Comparison of ENCODE assay signal across 22 cellular contexts in the genomic region with DNA sequence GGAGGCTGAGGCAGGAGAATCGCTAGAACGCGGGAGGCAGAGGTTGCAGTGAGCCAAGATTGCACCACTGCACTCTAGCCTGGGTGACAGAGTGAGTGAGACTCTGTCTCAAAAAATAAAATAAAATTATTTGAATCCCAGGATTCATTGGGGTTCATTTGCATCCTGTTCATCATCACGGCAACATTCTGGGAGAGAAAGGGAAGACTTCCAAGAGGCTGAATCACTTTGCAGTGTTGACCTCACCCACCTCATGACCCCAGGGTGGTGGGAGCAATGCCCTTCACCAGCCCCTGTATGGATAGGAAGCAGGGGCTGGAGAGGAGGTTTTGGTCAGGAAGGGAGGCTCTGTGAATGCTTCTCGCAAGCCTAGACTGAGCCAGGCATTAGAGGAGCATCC.
DNase-seq lines count a peak whose midpoint lies in the region; ATAC-seq, FAIRE-seq and TF ChIP-seq lines count a peak whose summit lies in the region.
"Had no signal": no experiment of that assay in that cellular context is flagged by ENCODE, and none has a peak within 500 bp of the region (broad histone marks: within the 10 kb centered on the region; RNA-seq: fewer than 3 reads in every experiment).

No MANE protein-coding gene starts in this region.

- DNase-seq in EL (peak; percentile 9), IMR-90 (no peak), H1 (ENCODE audit: low read depth in 1 of 2, low spot score in 2 of 2) (no peak), smooth muscle cell (lab: John Stamatoyannopoulos, UW; ENCODE audit: unreplicated experiment) (no peak), NOMO-1 treated with DMSO at 0.1 percent for 48 hours (lab: John Stamatoyannopoulos, UW; ENCODE audit: unreplicated experiment) (no peak), brain microvascular endothelial cell (no peak)
- no peak for DNase-seq in activated CD4-positive, alpha-beta T cell treated with anti-CD3 and anti-CD28 coated beads for 1 hour
- DNase-seq: AML-193; CD8-positive, alpha-beta memory T cell; DMS53; MV-4-11; NCI-H1105 treated with DMSO at 0.1 percent for 48 hours; NCI-H2029 treated with DMSO at 0.1 percent for 48 hours; NCI-H524; NCI-H774; NK-92 treated with Interleukin-12 subunit alpha and Interleukin-12 subunit beta, amount 100 ng/mL, for 24 hours; SJCRH30 had no signal

- H3K9me1 ChIP-seq in IMR-90 (ENCODE audit: insufficient read depth, low read length): peaks cover 42% of the 10 kb centered on the region

- H3F3A ChIP-seq in smooth muscle cell (ENCODE audit: low read depth): peaks cover 6% of the 10 kb centered on the region

- H2BK15ac ChIP-seq in IMR-90 (ENCODE audit: low read depth, low read length) (no peak overlapping the region), H1 (ENCODE audit: low read length) (no peak overlapping the region)

- H3K23ac ChIP-seq in IMR-90 (ENCODE audit: low read depth, low read length): no peak overlapping the region
- no peak overlapping the region for H3K23ac ChIP-seq in H1 (ENCODE audit: insufficient read length)

- intact Hi-C loops in IMR-90 (cut with micrococcal nuclease): no loop called here

- H3K4me2 ChIP-seq in IMR-90 (ENCODE audit: low read depth, low read length) (no peak overlapping the region), H1 (ENCODE audit: insufficient read depth in 1 of 2, low read depth in 2 of 2, low read length in 2 of 2) (no peak overlapping the region), smooth muscle cell (no peak overlapping the region)
- H3K4me2 ChIP-seq: KMS-11 had no signal

- H2BK20ac ChIP-seq in IMR-90 (ENCODE audit: low read depth, low read length): no peak overlapping the region
- H2BK20ac ChIP-seq in H1 (ENCODE audit: low read length): no peak overlapping the region

- H3K14ac ChIP-seq in IMR-90 (replicated peaks; ENCODE audit: low read depth, low read length) (0 out of 2 replicates have a peak overlapping the region, but pooled peaks have one; percentile 6), H1 (ENCODE audit: insufficient read length) (no peak overlapping the region)

- H3K9me3 ChIP-seq in IMR-90 (ENCODE audit: control insufficient read depth, insufficient read depth, low read length): no peaks in the 10 kb centered on the region
- no peaks in the 10 kb centered on the region for H3K9me3 ChIP-seq in H1 (ENCODE audit: insufficient read depth in 2 of 2, low read depth in 1 of 2, low read length in 1 of 2)
- no peaks in the 10 kb centered on the region for H3K9me3 ChIP-seq in smooth muscle cell (replicated peaks; ENCODE audit: low read depth)
- H3K9me3 ChIP-seq: SJCRH30 had no signal

- no peak for TF ChIP-seq POLR2A in IMR-90 (IDR thresholded peaks at IDR 0.05; ENCODE audit: low read depth, low read length)
- TF ChIP-seq POLR2A in H1 (IDR thresholded peaks at IDR 0.05; ENCODE audit: control extremely low read depth in 1 of 2, low read depth in 2 of 2, low read length in 2 of 2): no peak

- H4K20me1 ChIP-seq in IMR-90 (ENCODE audit: insufficient read depth, low read length): peaks cover 52% of the 10 kb centered on the region
- peaks cover 2 to 5% of the 10 kb centered on the region in 2 experiments for H4K20me1 ChIP-seq in H1 (replicated peaks in 1 of 2; ENCODE audit: control insufficient read depth in 1 of 2, insufficient read depth in 2 of 2, low read length in 2 of 2)
- no peaks in the 10 kb centered on the region for H4K20me1 ChIP-seq in smooth muscle cell (ENCODE audit: low read depth)

- H4K91ac ChIP-seq in IMR-90 (ENCODE audit: insufficient read depth, low read depth, low read length): no peak overlapping the region
- no peak overlapping the region for H4K91ac ChIP-seq in H1 (replicated peaks; ENCODE audit: insufficient read length, low read length)

- H3K4me3 ChIP-seq in IMR-90 (ENCODE audit: insufficient read depth, low read depth, low read length): no peak overlapping the region
- no peak overlapping the region for H3K4me3 ChIP-seq in H1 (ENCODE audit: extremely low read depth in 1 of 4, insufficient read depth in 2 of 4, low read depth in 3 of 4, low read length in 4 of 4)
- no peak overlapping the region for H3K4me3 ChIP-seq in smooth muscle cell
- H3K4me3 ChIP-seq in brain microvascular endothelial cell (ENCODE audit: low read depth, low read length): no peak overlapping the region
- H3K4me3 ChIP-seq: SJCRH30 had no signal

- TF ChIP-seq RAD21 in IMR-90 (IDR thresholded peaks at IDR 0.05; ENCODE audit: low read length) (no peak), H1 (IDR thresholded peaks at IDR 0.05 in 1 of 2, conservative IDR thresholded peaks at IDR 0.05 in 1 of 2; ENCODE audit: low read depth in 2 of 2, low read length in 2 of 2) (no peak)

- no peak overlapping the region for H3K9ac ChIP-seq in IMR-90 (ENCODE audit: low read depth, low read length)
- H3K9ac ChIP-seq in H1 (replicated peaks in 1 of 4; ENCODE audit: extremely low read depth in 1 of 4, low read depth in 3 of 4, low read length in 3 of 4): no peak overlapping the region; a peak in 1 of 7 replicates
- no peak overlapping the region for H3K9ac ChIP-seq in smooth muscle cell (ENCODE audit: low read depth)
- H3K9ac ChIP-seq: KMS-11 had no signal

- no peak overlapping the region for H2BK120ac ChIP-seq in IMR-90 (ENCODE audit: low read depth, low read length)
- no peak overlapping the region for H2BK120ac ChIP-seq in H1 (replicated peaks; ENCODE audit: low read depth, low read length)

- TF ChIP-seq CTCF in IMR-90 (conservative IDR thresholded peaks at IDR 0.05; ENCODE audit: low read depth, low read length) (no peak), H1 (IDR thresholded peaks at IDR 0.05; ENCODE audit: control extremely low read depth in 1 of 3, insufficient read depth in 1 of 3, low read depth in 1 of 3, low read length in 3 of 3) (no peak), smooth muscle cell (IDR thresholded peaks at IDR 0.05; ENCODE audit: borderline replicate concordance, insufficient read depth, poor library complexity, severe bottlenecking) (no peak), brain microvascular endothelial cell (IDR thresholded peaks at IDR 0.05; ENCODE audit: low read depth, low read length, missing control alignments) (no peak)

- BruUV-seq in IMR-90 (replicated peaks; lab: Mats Ljungman, UMichigan): no TSS peak

- H4K5ac ChIP-seq in IMR-90 (ENCODE audit: low read depth, low read length) (no peak overlapping the region), H1 (ENCODE audit: insufficient read length, low read depth, low read length) (no peak overlapping the region)

- no peak overlapping the region for H2AK9ac ChIP-seq in IMR-90 (replicated peaks; ENCODE audit: low read depth, low read length, poor library complexity)

- H2AK5ac ChIP-seq in IMR-90 (ENCODE audit: low read depth, low read length) (0 out of 2 replicates have a peak overlapping the region, but pooled peaks have one; percentile 27), H1 (ENCODE audit: low read depth, low read length) (no peak overlapping the region)

- H2BK12ac ChIP-seq in H1 (ENCODE audit: low read depth, low read length): no peak overlapping the region

- POLR2A ChIA-PET in IMR-90 (lab: Charles Lee; ENCODE audit: unreplicated experiment) (no interaction called here), H1 (lab: Charles Lee; ENCODE audit: partially characterized antibody) (no interaction called here)

- H2BK5ac ChIP-seq in IMR-90 (ENCODE audit: low read depth, low read length, poor library complexity, severe bottlenecking): no peak overlapping the region
- no peak overlapping the region for H2BK5ac ChIP-seq in H1 (ENCODE audit: low read depth, low read length)

- H3K27ac ChIP-seq in IMR-90 (ENCODE audit: insufficient read depth, low read length) (no peak overlapping the region), H1 (ENCODE audit: low read depth, low read length) (no peak overlapping the region), smooth muscle cell (ENCODE audit: low read depth) (peak overlapping the region; percentile 5), brain microvascular endothelial cell (no peak overlapping the region)
- H3K27ac ChIP-seq: C4-2B, KMS-11, SJCRH30 had no signal

- H3K18ac ChIP-seq in IMR-90 (ENCODE audit: low read depth, low read length) (no peak overlapping the region), H1 (ENCODE audit: extremely low read depth, low read length) (no peak overlapping the region)

- no peaks in the 10 kb centered on the region for H3K23me2 ChIP-seq in H1 (ENCODE audit: low read depth, low read length)

- H3K36me3 ChIP-seq in IMR-90 (ENCODE audit: control insufficient read depth, insufficient read depth, low read length): peaks cover 10% of the 10 kb centered on the region; the same call in 1 of the 2 replicates
- no peaks in the 10 kb centered on the region for H3K36me3 ChIP-seq in H1 (ENCODE audit: control insufficient read depth in 2 of 4, insufficient read depth in 4 of 4, low read length in 3 of 4)
- H3K36me3 ChIP-seq in smooth muscle cell (ENCODE audit: low read depth): no peaks in the 10 kb centered on the region
- no peaks in the 10 kb centered on the region for H3K36me3 ChIP-seq in brain microvascular endothelial cell (replicated peaks)
- H3K36me3 ChIP-seq: SJCRH30 had no signal

- FAIRE-seq in H1 (lab: Jason Lieb, UNC): no peak
- FAIRE-seq: D721Med, HTR-8/SVneo had no signal

- WGBS in IMR-90 (ENCODE audit: extremely low coverage in 2 of 2, insufficient read length in 1 of 2), 2 experiments: 100% methylated on average over 3 of the region's 5 CpGs; no CpG with 5 or more reads in 1 of the 2 experiments
- WGBS in H1 (ENCODE audit: extremely low coverage in 1 of 2, insufficient coverage in 1 of 2, insufficient read length in 1 of 2, insufficient replicate concordance in 2 of 2, low coverage in 1 of 2, low lambda C conversion rate in 2 of 2, missing lambda C conversion rate in 1 of 2), 2 experiments: 95% methylated on average over 5 of the region's 5 CpGs; no CpG with 5 or more reads in 1 of the 2 experiments
- WGBS in smooth muscle cell (ENCODE audit: low lambda C conversion rate): 93% methylated on average over 5 of the region's 5 CpGs

- H4K8ac ChIP-seq in IMR-90 (ENCODE audit: low read depth in 2 of 2, low read length in 2 of 2) (no peak overlapping the region), H1 (ENCODE audit: extremely low read depth, insufficient read depth, low read length) (0 out of 2 replicates have a peak overlapping the region, but pooled peaks have one; percentile 43)

- H3K27me3 ChIP-seq in IMR-90 (ENCODE audit: control insufficient read depth, insufficient read depth, low read length): no peaks in the 10 kb centered on the region
- H3K27me3 ChIP-seq in H1 (replicated peaks in 1 of 4; ENCODE audit: control insufficient read depth in 3 of 4, extremely low read depth in 1 of 4, insufficient read depth in 3 of 4, low read length in 3 of 4): no peaks in the 10 kb centered on the region
- no peaks in the 10 kb centered on the region for H3K27me3 ChIP-seq in smooth muscle cell (ENCODE audit: low read depth)
- H3K27me3 ChIP-seq in brain microvascular endothelial cell (replicated peaks): no peaks in the 10 kb centered on the region
- H3K27me3 ChIP-seq: SJCRH30 had no signal

- H3K79me1 ChIP-seq in IMR-90 (ENCODE audit: low read depth in 1 of 2, low read length in 2 of 2) (peaks cover 33 to 93% of the 10 kb centered on the region in 2 experiments), H1 (ENCODE audit: low read depth, low read length) (no peaks in the 10 kb centered on the region)

- in situ Hi-C loops in IMR-90 (cut with MboI; ENCODE audit: low sequenced_read_pairs) (no loop called here), brain microvascular endothelial cell (cut with HindIII; ENCODE audit: low pct_ligation_motif_present, low sequenced_read_pairs) (no loop called here)

- dilution Hi-C loops in IMR-90 (cut with HindIII; ENCODE audit: low sequenced_read_pairs, unreplicated experiment): no loop called here

- H3K56ac ChIP-seq in IMR-90 (ENCODE audit: extremely low read depth, insufficient read depth, low read length) (no peak overlapping the region), H1 (replicated peaks; ENCODE audit: insufficient read length, low read depth, low read length) (no peak overlapping the region)

- CTCF ChIA-PET in IMR-90 (lab: Yijun Ruan, JAX) (no interaction called here), H1 (lab: Charles Lee; ENCODE audit: partially characterized antibody) (interaction anchor here (0.6 to 1.0 kb wide), 2 partner anchors 46 to 781 kb away, joined by 3 to 4 read pairs; no protein-coding TSS in a partner anchor)

- H2AFZ ChIP-seq in IMR-90 (replicated peaks; ENCODE audit: low read length, poor library complexity) (no peak overlapping the region), H1 (ENCODE audit: low read length) (no peak overlapping the region), smooth muscle cell (ENCODE audit: low read depth) (no peak overlapping the region)

- ATAC-seq in IMR-90 (ENCODE audit: low read depth): no peak
- ATAC-seq: Panc1 had no signal

- H3K79me2 ChIP-seq in H1 (ENCODE audit: control insufficient read depth in 1 of 2, insufficient read depth in 2 of 2, low read length in 2 of 2): no peaks in the 10 kb centered on the region
- H3K79me2 ChIP-seq in smooth muscle cell (ENCODE audit: low read depth): peaks cover 5% of the 10 kb centered on the region

- TF ChIP-seq EP300 in H1 (IDR thresholded peaks at IDR 0.05; ENCODE audit: borderline replicate concordance in 1 of 2, low read depth in 2 of 2, low read length in 2 of 2): no peak

- H3K4me1 ChIP-seq in IMR-90 (ENCODE audit: control insufficient read depth, insufficient read depth, low read length) (peaks cover 28% of the 10 kb centered on the region), H1 (replicated peaks in 1 of 4; ENCODE audit: control insufficient read depth in 3 of 4, insufficient read depth in 4 of 4, low read length in 3 of 4) (peaks cover 0 to 6% (median 1%) of the 10 kb centered on the region in 4 experiments; a peak in 2 of 7 replicates), smooth muscle cell (ENCODE audit: low read depth) (peaks cover 3% of the 10 kb centered on the region)
- H3K4me1 ChIP-seq: SJCRH30 had no signal

- H3K4ac ChIP-seq in IMR-90 (ENCODE audit: low read depth, low read length) (peak overlapping the region; percentile 29; the same call in 1 of the 2 replicates), H1 (replicated peaks; ENCODE audit: insufficient read length, low read depth, low read length) (no peak overlapping the region)
